ENCODE assay signal across 18 cellular contexts in genomic region chr18:9069482-9070059, GRCh38. TPM values are rescaled to one million over a fixed set of nuclear protein-coding genes. Genes with fewer than 3 reads are reported as not detected.
DNase-seq lines count a peak whose midpoint lies in the region; ATAC-seq and TF ChIP-seq lines count a peak whose summit lies in the region.
"Had no signal": no experiment of that assay in that cellular context is flagged by ENCODE, and none has a peak within 500 bp of the region (broad histone marks: within the 10 kb centered on the region; RNA-seq: fewer than 3 reads in every experiment).

No MANE protein-coding gene starts in this region.

- DNase-seq in stimulated activated naive CD8-positive, alpha-beta T cell treated with anti-CD3 and anti-CD28 coated beads, Interleukin-15, Interleukin-2, amounts not matched to agents 100 U/mL and 50 U/mL, for 24 hours = no peak
- DNase-seq in MV-4-11 (lab: John Stamatoyannopoulos, UW) (peak; percentile 93), fibroblast of lung (ENCODE audit: low read depth in 2 of 2) (no peak), stomach (no peak)
- DNase-seq in activated naive CD4-positive, alpha-beta T cell treated with anti-CD3 and anti-CD28 coated beads, Interleukin-2, amount 50 U/mL, for 72 hours (ENCODE audit: low spot score in 2 of 2) = no peak
- DNase-seq: activated CD4-positive, alpha-beta T cell treated with anti-CD3 and anti-CD28 coated beads, Interleukin-2, amount 50 U/mL, for 4 hours; activated naive CD8-positive, alpha-beta T cell treated with anti-CD3 and anti-CD28 coated beads, Interleukin-2, amount 10 ng/mL, durations not matched to agents 7 days and 5 days; cortex of kidney; gastrocnemius medialis; kidney; occipital lobe; SHP77 treated with DMSO at 0.1 percent for 48 hours; stimulated activated CD4-positive, alpha-beta T cell treated with anti-CD3 and anti-CD28 coated beads, Interleukin-2, amount 100 ng/mL, for 48 hours had no signal

- no peak for ATAC-seq in stimulated activated naive CD8-positive, alpha-beta T cell treated with anti-CD3 and anti-CD28 coated beads, Interleukin-15, Interleukin-2, amounts not matched to agents 100 U/mL and 50 U/mL, for 24 hours
- ATAC-seq in HG03135 (IDR thresholded peaks at IDR 0.05; ENCODE audit: unreplicated experiment) = no peak
- ATAC-seq in activated naive CD4-positive, alpha-beta T cell treated with anti-CD3 and anti-CD28 coated beads, Interleukin-2, amount 50 U/mL, for 72 hours = no peak
- ATAC-seq in HG03025 (IDR thresholded peaks at IDR 0.05; ENCODE audit: low FRiP score, unreplicated experiment) = no peak
- ATAC-seq: gastrocnemius medialis had no signal

- H3K36me3 Mint-ChIP-seq in stimulated activated naive CD8-positive, alpha-beta T cell treated with anti-CD3 and anti-CD28 coated beads, Interleukin-15, Interleukin-2, amounts not matched to agents 100 ng/mL and 50 ng/mL, for 24 hours (ENCODE audit: low read depth) = no peaks in the 10 kb centered on the region
- no peaks in the 10 kb centered on the region for H3K36me3 Mint-ChIP-seq in activated naive CD4-positive, alpha-beta T cell treated with anti-CD3 and anti-CD28 coated beads, Interleukin-2, amount 50 U/mL, for 72 hours
- H3K36me3 Mint-ChIP-seq: activated naive CD8-positive, alpha-beta T cell treated with anti-CD3 and anti-CD28 coated beads, Interleukin-2, amount 10 ng/mL, durations not matched to agents 7 days and 5 days had no signal

- no peaks in the 10 kb centered on the region for H3K9me3 Mint-ChIP-seq in stimulated activated naive CD8-positive, alpha-beta T cell treated with anti-CD3 and anti-CD28 coated beads, Interleukin-15, Interleukin-2, amounts not matched to agents 100 ng/mL and 50 ng/mL, for 24 hours
- H3K9me3 Mint-ChIP-seq in activated naive CD4-positive, alpha-beta T cell treated with anti-CD3 and anti-CD28 coated beads, Interleukin-2, amount 50 U/mL, for 72 hours = no peaks in the 10 kb centered on the region
- H3K9me3 Mint-ChIP-seq: activated naive CD8-positive, alpha-beta T cell treated with anti-CD3 and anti-CD28 coated beads, Interleukin-2, amount 10 ng/mL, durations not matched to agents 7 days and 5 days had no signal

- peak overlapping the region; percentile 86 for H2AFZ ChIP-seq in fibroblast of lung (ENCODE audit: low read length)

- H3K9ac ChIP-seq in fibroblast of lung (ENCODE audit: insufficient read depth, low read length) = no peak overlapping the region

- no peaks in the 10 kb centered on the region for H3K79me2 ChIP-seq in fibroblast of lung (ENCODE audit: control insufficient read depth, insufficient read depth, low read length)

- H3K27ac Mint-ChIP-seq in stimulated activated naive CD8-positive, alpha-beta T cell treated with anti-CD3 and anti-CD28 coated beads, Interleukin-15, Interleukin-2, amounts not matched to agents 100 ng/mL and 50 ng/mL, for 24 hours = peak overlapping the region; percentile 68
- H3K27ac Mint-ChIP-seq in activated naive CD4-positive, alpha-beta T cell treated with anti-CD3 and anti-CD28 coated beads, Interleukin-2, amount 50 U/mL, for 72 hours = peak overlapping the region in 1 of 2 donors; percentile 44
- H3K27ac Mint-ChIP-seq: activated naive CD8-positive, alpha-beta T cell treated with anti-CD3 and anti-CD28 coated beads, Interleukin-2, amount 10 ng/mL, durations not matched to agents 7 days and 5 days had no signal

- no peak overlapping the region for H3K4me2 ChIP-seq in fibroblast of lung (ENCODE audit: extremely low read depth, insufficient read depth, low read length)

- H3K27me3 ChIP-seq in fibroblast of lung (ENCODE audit: control insufficient read depth, insufficient read depth, low read length) = no peaks in the 10 kb centered on the region
- H3K27me3 ChIP-seq in stomach = no peaks in the 10 kb centered on the region
- H3K27me3 ChIP-seq: gastrocnemius medialis, suprapubic skin had no signal

- H3K4me3 Mint-ChIP-seq in stimulated activated naive CD8-positive, alpha-beta T cell treated with anti-CD3 and anti-CD28 coated beads, Interleukin-15, Interleukin-2, amounts not matched to agents 100 ng/mL and 50 ng/mL, for 24 hours = no peak overlapping the region
- H3K4me3 Mint-ChIP-seq: activated naive CD8-positive, alpha-beta T cell treated with anti-CD3 and anti-CD28 coated beads, Interleukin-2, amount 10 ng/mL, durations not matched to agents 7 days and 5 days had no signal

- H3K4me1 ChIP-seq in fibroblast of lung (ENCODE audit: control insufficient read depth, extremely low read depth, insufficient read depth, low read length) (no peaks in the 10 kb centered on the region), stomach (peaks cover 0 to 14% (median 9%) of the 10 kb centered on the region in 4 donors)

- H3K9me3 ChIP-seq in fibroblast of lung (ENCODE audit: control insufficient read depth, insufficient read depth, low read depth, low read length) = no peaks in the 10 kb centered on the region
- no peaks in the 10 kb centered on the region for H3K9me3 ChIP-seq in stomach
- H3K9me3 ChIP-seq: gastrocnemius medialis, suprapubic skin had no signal

- no peaks in the 10 kb centered on the region for H3K36me3 ChIP-seq in fibroblast of lung (ENCODE audit: control insufficient read depth, insufficient read depth, low read length)
- no peaks in the 10 kb centered on the region for H3K36me3 ChIP-seq in stomach
- H3K36me3 ChIP-seq: gastrocnemius medialis, suprapubic skin had no signal

- no peaks in the 10 kb centered on the region for H4K20me1 ChIP-seq in fibroblast of lung (ENCODE audit: control insufficient read depth, extremely low read depth, insufficient read depth, low read length)

- H3K27ac ChIP-seq in fibroblast of lung (ENCODE audit: insufficient read depth, low read length) = no peak overlapping the region
- peak overlapping the region in 1 of 5 donors; percentile 8 for H3K27ac ChIP-seq in stomach
- H3K27ac ChIP-seq: C4-2B, gastrocnemius medialis, suprapubic skin had no signal

- H3K4me3 ChIP-seq in fibroblast of lung (replicated peaks in 1 of 4; ENCODE audit: control extremely low read depth in 1 of 4, insufficient read depth in 1 of 4, low read depth in 3 of 4, low read length in 4 of 4) (no peak overlapping the region), stomach (no peak overlapping the region)
- H3K4me3 ChIP-seq: gastrocnemius medialis, suprapubic skin had no signal

- 48 to 68% (median 57%) methylated on average over 12 of the region's 12 CpGs for WGBS in stomach, 5 donors

- intact Hi-C loops in stomach (cut with DNase I; ENCODE audit: low total_unique reads) = loop anchor here (10.0 kb wide), 1 partner anchor 85 kb away; no protein-coding TSS in a partner anchor

- TF ChIP-seq CTCF in fibroblast of lung (conservative IDR thresholded peaks at IDR 0.05 in 1 of 2, IDR thresholded peaks at IDR 0.05 in 1 of 2; ENCODE audit: low read depth in 1 of 2, low read length in 2 of 2) = no peak
- no peak for TF ChIP-seq CTCF in stomach (IDR thresholded peaks at IDR 0.05)

- H3K4me1 Mint-ChIP-seq in stimulated activated naive CD8-positive, alpha-beta T cell treated with anti-CD3 and anti-CD28 coated beads, Interleukin-15, Interleukin-2, amounts not matched to agents 100 ng/mL and 50 ng/mL, for 24 hours (ENCODE audit: low read depth) = peaks cover 30% of the 10 kb centered on the region

- no peak for TF ChIP-seq EP300 in stomach (IDR thresholded peaks at IDR 0.05)

- no peak for TF ChIP-seq POLR2A in stomach (IDR thresholded peaks at IDR 0.05)

- H3K27me3 Mint-ChIP-seq in stimulated activated naive CD8-positive, alpha-beta T cell treated with anti-CD3 and anti-CD28 coated beads, Interleukin-15, Interleukin-2, amounts not matched to agents 100 ng/mL and 50 ng/mL, for 24 hours = no peaks in the 10 kb centered on the region
- H3K27me3 Mint-ChIP-seq: activated naive CD8-positive, alpha-beta T cell treated with anti-CD3 and anti-CD28 coated beads, Interleukin-2, amount 10 ng/mL, durations not matched to agents 7 days and 5 days had no signal

RNA-seq across cellular contexts. Expression of gene NDUFV2, which starts 32.9 kb away (rescaled TPM):
- 89.6 and 97.3 TPM in 2 replicates for total RNA-seq in fibroblast of lung
- 128 and 133 TPM in 2 replicates for polyA plus RNA-seq in fibroblast of lung
- polyA plus RNA-seq in fibroblast of lung (2012) = 156 and 174 TPM in 2 replicates
- 6.8 and 9.9 TPM in 2 replicates for polyA minus RNA-seq in fibroblast of lung (ENCODE audit: low replicate concordance)
- total RNA-seq in stomach = 100 to 1,000 TPM in 2 of 5 donors, 10 to 100 TPM in 3; 69.4 to 251 (median 98.2) TPM
- 100 to 1,000 TPM; 214 to 283 (median 222) TPM for polyA plus RNA-seq in stomach
- 100 to 1,000 TPM; 311 to 402 TPM for total RNA-seq in activated naive CD4-positive, alpha-beta T cell treated with anti-CD3 and anti-CD28 coated beads, Interleukin-2, amount 50 U/mL, for 72 hours
